2 cellular contexts compared by ENCODE assay signal in genomic region chr17:45857977-45858708, GRCh38.
A peak's percentile ranks its signal among the peaks of the same experiment; 100 is the strongest.
TF ChIP-seq lines count a peak whose summit lies in the region.

No MANE protein-coding gene starts in this region.

TF ChIP-seq in Ishikawa, 13 proteins besides CTCF, POLR2A, EP300 and RAD21 (continued from another document):
- TF ChIP-seq REST (IDR thresholded peaks at IDR 0.05; ENCODE audit: low read depth) (peak; percentile 98), TEAD4 (IDR thresholded peaks at IDR 0.05) (peak; percentile 96)

TF ChIP-seq in K562, 482 proteins besides CTCF, POLR2A, EP300 and RAD21 (continued from another document and continues in another):
- TF ChIP-seq REST (CRISPR knock-in tag; IDR thresholded peaks at IDR 0.05; ENCODE audit: low read depth) = peak; percentile 95
- no peak for TF ChIP-seq ERF (CRISPR knock-in tag; IDR thresholded peaks at IDR 0.05)
- TF ChIP-seq MBD1 (CRISPR knock-in tag; IDR thresholded peaks at IDR 0.05) = no peak
- peak; percentile 78 to 93; a peak in 3 of 4 replicates for TF ChIP-seq TEAD1 (CRISPR knock-in tag; IDR thresholded peaks at IDR 0.05)
- no peak for TF ChIP-seq HDAC8 (tag; IDR thresholded peaks at IDR 0.05)
- TF ChIP-seq MLLT1 (IDR thresholded peaks at IDR 0.05) = no peak
- TF ChIP-seq RCOR1 (IDR thresholded peaks at IDR 0.05; ENCODE audit: borderline replicate concordance in 1 of 2, low read depth in 2 of 2, low read length in 2 of 2) = 0 out of 4 replicates have a peak, but pooled peaks of 1 of the 2 experiments have one; percentile 22
- TF ChIP-seq TEAD2 (tag; IDR thresholded peaks at IDR 0.05) = peak; percentile 93
- TF ChIP-seq USF1 (CRISPR knock-in tag; IDR thresholded peaks at IDR 0.05) = no peak
- TF ChIP-seq VEZF1 (CRISPR knock-in tag; IDR thresholded peaks at IDR 0.05) = no peak
- no peak for TF ChIP-seq SREBF1 (IDR thresholded peaks at IDR 0.05; ENCODE audit: borderline replicate concordance, low read depth, low read length)
- no peak for TF ChIP-seq ZNF740 (CRISPR knock-in tag; IDR thresholded peaks at IDR 0.05)
- no peak for TF ChIP-seq ZNF740 (tag; IDR thresholded peaks at IDR 0.05)
- no peak for TF ChIP-seq POLR2G (IDR thresholded peaks at IDR 0.05; ENCODE audit: low read depth, low read length)
- no peak for TF ChIP-seq LCOR (CRISPR knock-in tag; IDR thresholded peaks at IDR 0.05)
- TF ChIP-seq RHOXF2B (CRISPR knock-in tag; conservative IDR thresholded peaks at IDR 0.05) = no peak
- TF ChIP-seq ZBTB34 (CRISPR knock-in tag; IDR thresholded peaks at IDR 0.05) = no peak
- TF ChIP-seq FOS (IDR thresholded peaks at IDR 0.05; ENCODE audit: extremely low read depth, insufficient read length) = no peak
- TF ChIP-seq TRIM24 (IDR thresholded peaks at IDR 0.05) = no peak
- no peak for TF ChIP-seq PHF21A (IDR thresholded peaks at IDR 0.05; ENCODE audit: borderline replicate concordance, low read depth)
- 0 out of 2 replicates have a peak, but pooled peaks have one; percentile 31 for TF ChIP-seq ZNF232 (CRISPR knock-in tag; IDR thresholded peaks at IDR 0.05)
- no peak for TF ChIP-seq E2F1 (CRISPR knock-in tag; IDR thresholded peaks at IDR 0.05)
- TF ChIP-seq AFF1 (IDR thresholded peaks at IDR 0.05; ENCODE audit: low read depth in 1 of 2, partially characterized antibody in 2 of 2) = peak in 1 of 2 experiments; percentile 84
- TF ChIP-seq ZNF717 (CRISPR knock-in tag; IDR thresholded peaks at IDR 0.05) = no peak
- TF ChIP-seq PKNOX1 (IDR thresholded peaks at IDR 0.05) = no peak
- no peak for TF ChIP-seq EP400 (IDR thresholded peaks at IDR 0.05)
- TF ChIP-seq ZFX (CRISPR knock-in tag; IDR thresholded peaks at IDR 0.05) = no peak
- no peak for TF ChIP-seq ZEB2 (IDR thresholded peaks at IDR 0.05)
- no peak for TF ChIP-seq FOXM1 (IDR thresholded peaks at IDR 0.05; ENCODE audit: low read depth)
- TF ChIP-seq FOXM1 (CRISPR knock-in tag; IDR thresholded peaks at IDR 0.05; ENCODE audit: low read depth) = no peak
- TF ChIP-seq HDAC2 (IDR thresholded peaks at IDR 0.05) = 0 out of 2 replicates have a peak, but pooled peaks have one; percentile 27
- no peak for TF ChIP-seq PML (IDR thresholded peaks at IDR 0.05; ENCODE audit: low read length)
- TF ChIP-seq SRF (CRISPR knock-in tag; IDR thresholded peaks at IDR 0.05) = 0 out of 4 replicates have a peak, but pooled peaks of 1 of the 2 experiments have one; percentile 29
- no peak for TF ChIP-seq HCFC1 (IDR thresholded peaks at IDR 0.05; ENCODE audit: low read depth, low read length)
- TF ChIP-seq PRMT5 (CRISPR knock-in tag; IDR thresholded peaks at IDR 0.05) = peak; percentile 80; the same call in 1 of the 2 replicates
- peak; percentile 72 for TF ChIP-seq TEAD4 (IDR thresholded peaks at IDR 0.05; ENCODE audit: low read length)
- 0 out of 2 replicates have a peak, but pooled peaks have one; percentile 34 for TF ChIP-seq TEAD4 (CRISPR knock-in tag; IDR thresholded peaks at IDR 0.05; ENCODE audit: borderline replicate concordance)
- TF ChIP-seq ZNF316 (IDR thresholded peaks at IDR 0.05) = no peak
- no peak for TF ChIP-seq BRD4 (IDR thresholded peaks at IDR 0.05)
- peak; percentile 97 for TF ChIP-seq EHMT2 (IDR thresholded peaks at IDR 0.05)
- TF ChIP-seq ZKSCAN3 (CRISPR knock-in tag; IDR thresholded peaks at IDR 0.05) = no peak
- TF ChIP-seq FOXK2 (conservative IDR thresholded peaks at IDR 0.05 in 1 of 2, IDR thresholded peaks at IDR 0.05 in 1 of 2; ENCODE audit: low read depth in 2 of 2) = peak; percentile 59 to 70; a peak in 3 of 4 replicates
- no peak for TF ChIP-seq KHSRP (IDR thresholded peaks at IDR 0.05)
- no peak for TF ChIP-seq YY1 (IDR thresholded peaks at IDR 0.05; ENCODE audit: borderline replicate concordance in 1 of 3, control insufficient read depth in 1 of 3, extremely low read depth in 1 of 3, insufficient read depth in 3 of 3, insufficient read length in 1 of 3, insufficient replicate concordance in 2 of 3, low read depth in 1 of 3, low read length in 2 of 3)
- TF ChIP-seq ZBTB43 (CRISPR knock-in tag; IDR thresholded peaks at IDR 0.05) = no peak
